ENCODE assay signal across 1 cellular context in the genomic region with DNA sequence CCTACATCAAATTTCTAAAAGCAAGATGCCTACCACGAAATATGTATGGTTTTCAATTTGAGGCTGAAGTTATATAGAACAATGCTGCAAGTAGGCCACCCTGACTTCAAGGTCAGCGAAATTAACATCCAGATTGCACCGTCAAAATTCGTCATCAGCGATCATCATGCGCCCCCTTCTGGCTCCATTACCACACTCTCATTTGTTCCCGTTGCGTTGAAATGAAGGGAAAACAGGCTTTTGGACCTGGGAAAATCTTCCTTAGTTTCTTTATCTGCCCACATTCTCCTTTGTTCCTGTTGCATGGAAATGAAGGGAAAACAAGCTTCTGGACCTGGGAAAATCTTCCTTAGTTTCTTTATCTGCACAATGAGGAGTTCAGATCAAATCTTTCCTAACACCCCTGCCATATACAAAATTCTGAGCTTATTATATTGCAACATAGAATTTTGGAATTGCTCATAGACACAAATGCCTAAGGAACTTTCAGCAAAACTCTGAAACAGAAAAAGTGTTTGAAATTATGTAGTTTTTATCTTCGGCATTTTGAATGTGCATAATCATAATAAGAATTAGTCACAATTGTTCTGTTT.
TF ChIP-seq lines count a peak whose summit lies in the region.

No MANE protein-coding gene starts in this region.

TF ChIP-seq in HEK293, 187 proteins besides CTCF, POLR2A, EP300 and RAD21 (continued from another document):
- TF ChIP-seq, protein P1, sequence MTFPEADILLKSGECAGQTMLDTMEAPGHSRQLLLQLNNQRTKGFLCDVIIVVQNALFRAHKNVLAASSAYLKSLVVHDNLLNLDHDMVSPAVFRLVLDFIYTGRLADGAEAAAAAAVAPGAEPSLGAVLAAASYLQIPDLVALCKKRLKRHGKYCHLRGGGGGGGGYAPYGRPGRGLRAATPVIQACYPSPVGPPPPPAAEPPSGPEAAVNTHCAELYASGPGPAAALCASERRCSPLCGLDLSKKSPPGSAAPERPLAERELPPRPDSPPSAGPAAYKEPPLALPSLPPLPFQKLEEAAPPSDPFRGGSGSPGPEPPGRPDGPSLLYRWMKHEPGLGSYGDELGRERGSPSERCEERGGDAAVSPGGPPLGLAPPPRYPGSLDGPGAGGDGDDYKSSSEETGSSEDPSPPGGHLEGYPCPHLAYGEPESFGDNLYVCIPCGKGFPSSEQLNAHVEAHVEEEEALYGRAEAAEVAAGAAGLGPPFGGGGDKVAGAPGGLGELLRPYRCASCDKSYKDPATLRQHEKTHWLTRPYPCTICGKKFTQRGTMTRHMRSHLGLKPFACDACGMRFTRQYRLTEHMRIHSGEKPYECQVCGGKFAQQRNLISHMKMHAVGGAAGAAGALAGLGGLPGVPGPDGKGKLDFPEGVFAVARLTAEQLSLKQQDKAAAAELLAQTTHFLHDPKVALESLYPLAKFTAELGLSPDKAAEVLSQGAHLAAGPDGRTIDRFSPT (tag by site-specific recombination; IDR thresholded peaks at IDR 0.05) = no peak
- TF ChIP-seq, protein P2, sequence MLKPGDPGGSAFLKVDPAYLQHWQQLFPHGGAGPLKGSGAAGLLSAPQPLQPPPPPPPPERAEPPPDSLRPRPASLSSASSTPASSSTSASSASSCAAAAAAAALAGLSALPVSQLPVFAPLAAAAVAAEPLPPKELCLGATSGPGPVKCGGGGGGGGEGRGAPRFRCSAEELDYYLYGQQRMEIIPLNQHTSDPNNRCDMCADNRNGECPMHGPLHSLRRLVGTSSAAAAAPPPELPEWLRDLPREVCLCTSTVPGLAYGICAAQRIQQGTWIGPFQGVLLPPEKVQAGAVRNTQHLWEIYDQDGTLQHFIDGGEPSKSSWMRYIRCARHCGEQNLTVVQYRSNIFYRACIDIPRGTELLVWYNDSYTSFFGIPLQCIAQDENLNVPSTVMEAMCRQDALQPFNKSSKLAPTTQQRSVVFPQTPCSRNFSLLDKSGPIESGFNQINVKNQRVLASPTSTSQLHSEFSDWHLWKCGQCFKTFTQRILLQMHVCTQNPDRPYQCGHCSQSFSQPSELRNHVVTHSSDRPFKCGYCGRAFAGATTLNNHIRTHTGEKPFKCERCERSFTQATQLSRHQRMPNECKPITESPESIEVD (tag by site-specific recombination; IDR thresholded peaks at IDR 0.05) = no peak
- TF ChIP-seq TRIM28 (IDR thresholded peaks at IDR 0.05; ENCODE audit: borderline replicate concordance, low read length) (no peak), ZNF202 (tag by site-specific recombination; IDR thresholded peaks at IDR 0.05; ENCODE audit: borderline replicate concordance) (no peak), BCL11A (tag by site-specific recombination; IDR thresholded peaks at IDR 0.05; ENCODE audit: low read depth) (no peak), ZNF416 (tag by site-specific recombination; IDR thresholded peaks at IDR 0.05) (no peak)
